In genomic region chrX:102659790-102660757, GRCh38 we compare ENCODE assay signal across 8 cellular contexts. TPM values are rescaled to one million over a fixed set of nuclear protein-coding genes. Genes with fewer than 3 reads are reported as not detected.
A peak's percentile ranks its signal among the peaks of the same experiment; 100 is the strongest.
DNase-seq lines count a peak whose midpoint lies in the region; ATAC-seq and TF ChIP-seq lines count a peak whose summit lies in the region.

No MANE protein-coding gene starts in this region.

- no peaks in the 10 kb centered on the region for H3K36me3 ChIP-seq in CD4-positive, alpha-beta memory T cell (ENCODE audit: insufficient read depth, low read length)
- no peaks in the 10 kb centered on the region for H3K36me3 ChIP-seq in HUES48 (ENCODE audit: control insufficient read depth, insufficient read depth, low read length)
- H3K36me3 ChIP-seq in SJSA1 = no peaks in the 10 kb centered on the region
- H3K36me3 ChIP-seq in left ventricle myocardium inferior = no peaks in the 10 kb centered on the region

- no peaks in the 10 kb centered on the region for H3K27me3 Mint-ChIP-seq in CD4-positive, alpha-beta memory T cell
- H3K27me3 Mint-ChIP-seq in type B pancreatic cell = no peaks in the 10 kb centered on the region

- H3K4me1 ChIP-seq in CD4-positive, alpha-beta memory T cell (ENCODE audit: insufficient read depth, low read length) = peaks cover 5% of the 10 kb centered on the region
- H3K4me1 ChIP-seq in HUES48 (ENCODE audit: control insufficient read depth, insufficient read depth, low read length) = no peaks in the 10 kb centered on the region
- no peaks in the 10 kb centered on the region for H3K4me1 ChIP-seq in SJSA1 (replicated peaks)
- peaks cover 10% of the 10 kb centered on the region for H3K4me1 ChIP-seq in left ventricle myocardium inferior

- peak overlapping the region; percentile 86 to 96 (median 90) for H3K4me3 Mint-ChIP-seq in CD4-positive, alpha-beta memory T cell
- peak overlapping the region; percentile 90 for H3K4me3 Mint-ChIP-seq in type B pancreatic cell

- H3K27ac Mint-ChIP-seq in CD4-positive, alpha-beta memory T cell = peak overlapping the region; percentile 74 to 97 (median 95)
- H3K27ac Mint-ChIP-seq in type B pancreatic cell = peak overlapping the region; percentile 86

- H3K4me1 Mint-ChIP-seq in CD4-positive, alpha-beta memory T cell = peaks cover 14 to 39% (median 22%) of the 10 kb centered on the region in 4 donors
- H3K4me1 Mint-ChIP-seq in type B pancreatic cell (ENCODE audit: unreplicated experiment) = peaks cover 7% of the 10 kb centered on the region

- H3K36me3 Mint-ChIP-seq in CD4-positive, alpha-beta memory T cell = peaks cover 15 to 22% of the 10 kb centered on the region in 2 donors
- peaks cover 8% of the 10 kb centered on the region for H3K36me3 Mint-ChIP-seq in type B pancreatic cell

- DNase-seq in CD4-positive, alpha-beta memory T cell = peak; percentile 73 to 86 (median 77)
- DNase-seq in SJSA1 (ENCODE audit: low read depth in 1 of 2, low spot score in 2 of 2) (peak; percentile 53 to 72), left ventricle myocardium inferior (peak; percentile 86), posterior vena cava (ENCODE audit: low spot score) (peak; percentile 93), type B pancreatic cell (ENCODE audit: extremely low spot score, unreplicated experiment) (peak; percentile 80)
- DNase-seq in activated naive CD8-positive, alpha-beta T cell treated with anti-CD3 and anti-CD28 coated beads, Interleukin-2, amount 50 U/mL, for 16 hours (ENCODE audit: low read depth, low spot score) = peak; percentile 62

- POLR2A ChIA-PET in CD4-positive, alpha-beta memory T cell (lab: Charles Lee; ENCODE audit: partially characterized antibody) = interaction anchor here (1.0 to 1.4 kb wide), 3 partner anchors 8 to 505 kb away, joined by 3 to 9 read pairs (median 4); partner anchors contain the start of genes ARMCX5 and BEX5

- TF ChIP-seq CTCF in left ventricle myocardium inferior (IDR thresholded peaks at IDR 0.05; ENCODE audit: borderline replicate concordance) = peak; percentile 23
- TF ChIP-seq CTCF in type B pancreatic cell (conservative IDR thresholded peaks at IDR 0.05) = peak; percentile 31

- intact Hi-C loops in CD4-positive, alpha-beta memory T cell (cut with micrococcal nuclease) = loop anchor here (1.0 to 10.0 kb wide), 5 partner anchors 9 to 1245 kb away; partner anchors contain the start of genes ARMCX5, BEX5 and GPRASP1
- intact Hi-C loops in left ventricle myocardium inferior (cut with micrococcal nuclease) (no loop called here), posterior vena cava (cut with DNase I) (loop anchor here in 1 of 2 donors (10.0 kb wide), 1 partner anchor 145 kb away; the partner anchor contains the start of gene TMSB15A)

- peak overlapping the region; percentile 11 to 64 for H3K4me3 ChIP-seq in CD4-positive, alpha-beta memory T cell (ENCODE audit: low read length in 2 of 2)
- H3K4me3 ChIP-seq in HUES48 (ENCODE audit: low read depth, low read length) (peak overlapping the region; percentile 74), SJSA1 (peak overlapping the region; percentile 36), left ventricle myocardium inferior (peak overlapping the region; percentile 68)

- peak; percentile 96 for ATAC-seq in GM21367 (IDR thresholded peaks at IDR 0.05; ENCODE audit: unreplicated experiment)

- CTCF ChIA-PET in CD4-positive, alpha-beta memory T cell (lab: Charles Lee; ENCODE audit: partially characterized antibody) = interaction anchor here (0.9 kb wide), 1 partner anchor 8 kb away, joined by 3 read pairs; no protein-coding TSS in a partner anchor

- no peaks in the 10 kb centered on the region for H3K27me3 ChIP-seq in CD4-positive, alpha-beta memory T cell (ENCODE audit: insufficient read depth, low read length)
- H3K27me3 ChIP-seq in HUES48 (ENCODE audit: control insufficient read depth, insufficient read depth, low read length) (no peaks in the 10 kb centered on the region; the same call in 1 of the 2 replicates), SJSA1 (replicated peaks) (no peaks in the 10 kb centered on the region), left ventricle myocardium inferior (ENCODE audit: low read depth) (no peaks in the 10 kb centered on the region)

- peak overlapping the region; percentile 62 for H3K9ac ChIP-seq in HUES48 (ENCODE audit: low read depth, low read length)

- H3K27ac ChIP-seq in CD4-positive, alpha-beta memory T cell (ENCODE audit: low read depth, low read length) = peak overlapping the region; percentile 36
- H3K27ac ChIP-seq in HUES48 (ENCODE audit: low read depth, low read length) (no peak overlapping the region), SJSA1 (no peak overlapping the region), left ventricle myocardium inferior (replicated peaks) (peak overlapping the region; percentile 71)

- H3K9me3 ChIP-seq in CD4-positive, alpha-beta memory T cell (ENCODE audit: control insufficient read depth in 1 of 2, low read length in 2 of 2) = no peaks in the 10 kb centered on the region
- H3K9me3 ChIP-seq in HUES48 (ENCODE audit: control insufficient read depth, insufficient read depth, low read length) = no peaks in the 10 kb centered on the region; the same call in none of the 2 replicates
- no peaks in the 10 kb centered on the region for H3K9me3 ChIP-seq in SJSA1 (replicated peaks)
- no peaks in the 10 kb centered on the region for H3K9me3 ChIP-seq in left ventricle myocardium inferior (replicated peaks)

- H3K9me3 Mint-ChIP-seq in CD4-positive, alpha-beta memory T cell = peaks cover 0 to 5% (median 0%) of the 10 kb centered on the region in 8 donors
- peaks cover 7% of the 10 kb centered on the region for H3K9me3 Mint-ChIP-seq in type B pancreatic cell

RNA-seq across cellular contexts. Expression of gene GPRASP1, which starts 8.8 kb away (rescaled TPM):
- total RNA-seq in CD4-positive, alpha-beta memory T cell = 10 to 100 TPM; 51.4 to 51.7 TPM
- 1 to 10 TPM; 1.9 to 9.2 TPM for polyA plus RNA-seq in CD4-positive, alpha-beta memory T cell
- total RNA-seq in SJSA1 (2014; rRNA removed; shearing (Covaris generic)) = 0.63 and 0.87 TPM in 2 replicates
- 4.7 TPM for total RNA-seq in left ventricle myocardium inferior
- total RNA-seq in posterior vena cava = 10 to 100 TPM; 10.2 to 11.1 TPM
- 2.8 and 8.3 TPM in 2 replicates for total RNA-seq in type B pancreatic cell (ENCODE audit: low replicate concordance)

RNA-seq across cellular contexts. Expression of gene GPRASP2, which starts 52.2 kb away (rescaled TPM):
- 1 to 10 TPM; 2.2 to 3.2 TPM for total RNA-seq in CD4-positive, alpha-beta memory T cell
- polyA plus RNA-seq in CD4-positive, alpha-beta memory T cell = 1 to 10 TPM; 1.6 to 1.8 TPM
- 13.8 and 21.2 TPM in 2 replicates for total RNA-seq in SJSA1 (2014; rRNA removed; shearing (Covaris generic))
- total RNA-seq in left ventricle myocardium inferior (14.5 TPM), posterior vena cava (10 to 100 TPM in 1 of 2 donors, 1 to 10 TPM in 1; 9.3 to 11.5 TPM), type B pancreatic cell (ENCODE audit: low replicate concordance) (8.5 and 16.3 TPM in 2 replicates)

Comparison
In these comparisons a context has a peak if more than half of its experiments do, and no peak if none do; other contexts are left out.
1. H3K27ac ChIP-seq: peak in CD4-positive, alpha-beta memory T cell (single experiment) and left ventricle myocardium inferior (single experiment); none in HUES48 (single experiment) and SJSA1 (single experiment).
2. Peak in every context shown above with its lines, with median percentiles within 50 percentile points of each other: DNase-seq and H3K4me3 ChIP-seq.